1 cellular context compared by ENCODE assay signal in the genomic region with DNA sequence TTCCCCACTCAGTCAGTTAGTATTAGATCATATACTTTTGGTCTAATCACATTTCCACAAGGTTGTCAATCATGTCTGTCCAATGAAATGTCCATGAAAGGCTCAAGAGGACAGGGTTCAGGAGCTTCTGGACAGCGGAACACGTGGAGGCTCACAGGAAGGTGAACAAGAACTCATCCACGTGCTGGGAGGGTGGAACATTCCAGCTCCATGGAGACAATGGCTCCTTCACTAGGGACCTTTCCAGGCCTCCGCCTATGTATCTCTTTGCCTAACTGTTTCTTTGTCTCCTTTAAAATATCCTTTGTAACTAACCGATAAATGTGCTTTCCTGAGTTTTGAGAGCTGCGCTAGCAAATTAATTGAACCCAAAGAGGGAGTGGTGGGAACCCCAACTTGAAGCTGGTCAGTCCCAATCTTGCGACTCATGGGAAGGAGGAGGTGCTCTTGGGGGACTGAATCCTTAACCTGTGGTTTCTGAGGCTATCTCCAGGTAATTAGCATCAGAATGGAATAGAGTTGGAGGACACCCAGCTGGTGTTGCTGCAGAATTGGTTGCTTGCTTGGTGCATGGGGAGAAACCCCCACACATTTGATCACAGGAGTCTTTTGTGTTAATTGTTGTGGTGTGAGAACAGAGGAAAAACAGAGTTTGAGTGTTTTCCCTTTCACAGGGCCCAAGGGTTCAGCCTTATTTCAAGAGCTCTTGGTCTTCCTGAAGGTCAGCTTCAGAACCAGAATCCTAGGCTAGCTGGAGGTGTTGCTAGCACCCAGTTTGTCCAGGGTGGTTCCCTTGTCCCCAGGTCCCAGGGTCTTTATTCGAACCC.
A peak's percentile ranks its signal among the peaks of the same experiment; 100 is the strongest.
TF ChIP-seq lines count a peak whose summit lies in the region.

No MANE protein-coding gene starts in this region.

TF ChIP-seq in HepG2, 621 proteins besides CTCF, POLR2A, EP300 and RAD21 (continued from another document and continues in another):
- TF ChIP-seq ZNF512B (CRISPR knock-in tag; IDR thresholded peaks at IDR 0.05; ENCODE audit: borderline replicate concordance) (no peak), ZBTB7B (CRISPR knock-in tag; IDR thresholded peaks at IDR 0.05) (no peak), FOXA1 (IDR thresholded peaks at IDR 0.05) (no peak), FOXA1 (CRISPR knock-in tag; IDR thresholded peaks at IDR 0.05) (no peak), SYNCRIP (IDR thresholded peaks at IDR 0.05; ENCODE audit: insufficient read depth, low read depth, low read length) (no peak), ZNF337 (CRISPR knock-in tag; IDR thresholded peaks at IDR 0.05; ENCODE audit: borderline replicate concordance, low read depth) (no peak), SSRP1 (CRISPR knock-in tag; IDR thresholded peaks at IDR 0.05) (no peak), GTF2F1 (IDR thresholded peaks at IDR 0.05; ENCODE audit: low read length) (no peak), MYNN (CRISPR knock-in tag; IDR thresholded peaks at IDR 0.05; ENCODE audit: low read depth) (no peak), TRIM24 (CRISPR knock-in tag; IDR thresholded peaks at IDR 0.05) (no peak), ZNF274 (CRISPR knock-in tag; IDR thresholded peaks at IDR 0.05) (no peak), KDM5A (IDR thresholded peaks at IDR 0.05; ENCODE audit: borderline replicate concordance, low read length) (no peak), SNRNP70 (IDR thresholded peaks at IDR 0.05; ENCODE audit: low read depth, low read length) (no peak), ZNF256 (CRISPR knock-in tag; conservative IDR thresholded peaks at IDR 0.05) (no peak), ZNF549 (CRISPR knock-in tag; IDR thresholded peaks at IDR 0.05) (no peak), HIC2 (CRISPR knock-in tag; IDR thresholded peaks at IDR 0.05; ENCODE audit: low read depth) (no peak), ETV6 (CRISPR knock-in tag; conservative IDR thresholded peaks at IDR 0.05) (no peak), MATR3 (CRISPR knock-in tag; IDR thresholded peaks at IDR 0.05) (no peak), ZNF589 (CRISPR knock-in tag; conservative IDR thresholded peaks at IDR 0.05) (no peak), RARG (CRISPR knock-in tag; IDR thresholded peaks at IDR 0.05; ENCODE audit: low read depth) (no peak), ARID2 (CRISPR knock-in tag; IDR thresholded peaks at IDR 0.05; ENCODE audit: borderline replicate concordance) (no peak), MBD4 (IDR thresholded peaks at IDR 0.05; ENCODE audit: borderline replicate concordance, low read length) (no peak), MAFK (conservative IDR thresholded peaks at IDR 0.05 in 1 of 2, IDR thresholded peaks at IDR 0.05 in 1 of 2; ENCODE audit: low read length in 2 of 2) (no peak), ZSCAN25 (CRISPR knock-in tag; IDR thresholded peaks at IDR 0.05) (no peak), ZNF547 (CRISPR knock-in tag; IDR thresholded peaks at IDR 0.05) (0 out of 2 replicates have a peak, but pooled peaks have one; percentile 47), ZNF24 (IDR thresholded peaks at IDR 0.05) (no peak), ZNF761 (CRISPR knock-in tag; conservative IDR thresholded peaks at IDR 0.05) (no peak), ZBTB26 (CRISPR knock-in tag; IDR thresholded peaks at IDR 0.05; ENCODE audit: borderline replicate concordance) (peak; percentile 58; the same call in 1 of the 2 replicates), ZNF772 (CRISPR knock-in tag; IDR thresholded peaks at IDR 0.05) (no peak), KLF16 (CRISPR knock-in tag; IDR thresholded peaks at IDR 0.05) (0 out of 4 replicates have a peak, but pooled peaks of 1 of the 2 experiments have one; percentile 24), ZNF724P (CRISPR knock-in tag; IDR thresholded peaks at IDR 0.05; ENCODE audit: borderline replicate concordance) (no peak), ZNF446 (CRISPR knock-in tag; IDR thresholded peaks at IDR 0.05) (no peak), TOE1 (CRISPR knock-in tag; IDR thresholded peaks at IDR 0.05) (no peak), NR2F6 (IDR thresholded peaks at IDR 0.05) (no peak), NR2F6 (CRISPR knock-in tag; IDR thresholded peaks at IDR 0.05) (no peak), NR3C1 (CRISPR knock-in tag; IDR thresholded peaks at IDR 0.05) (no peak), ZFP37 (CRISPR knock-in tag; IDR thresholded peaks at IDR 0.05; ENCODE audit: borderline replicate concordance) (peak; percentile 62; the same call in 1 of the 2 replicates), ZMYM3 (CRISPR knock-in tag; IDR thresholded peaks at IDR 0.05) (no peak), ARNT2 (CRISPR knock-in tag; IDR thresholded peaks at IDR 0.05; ENCODE audit: low read depth) (no peak), ZNF614 (CRISPR knock-in tag; IDR thresholded peaks at IDR 0.05; ENCODE audit: borderline replicate concordance) (no peak), CBX1 (IDR thresholded peaks at IDR 0.05; ENCODE audit: low read depth) (no peak), ZNF501 (CRISPR knock-in tag; IDR thresholded peaks at IDR 0.05) (no peak), JARID2 (CRISPR knock-in tag; IDR thresholded peaks at IDR 0.05; ENCODE audit: insufficient replicate concordance) (no peak), ARNTL (CRISPR knock-in tag; IDR thresholded peaks at IDR 0.05) (no peak), HOXA3 (CRISPR knock-in tag; IDR thresholded peaks at IDR 0.05) (peak; percentile 35; the same call in 1 of the 2 replicates), MYC (CRISPR knock-in tag; IDR thresholded peaks at IDR 0.05; ENCODE audit: borderline replicate concordance) (peak; percentile 72; the same call in 1 of the 2 replicates), ZFP82 (CRISPR knock-in tag; IDR thresholded peaks at IDR 0.05; ENCODE audit: borderline replicate concordance) (no peak), BRCA1 (CRISPR knock-in tag; IDR thresholded peaks at IDR 0.05) (no peak), SP4 (CRISPR knock-in tag; IDR thresholded peaks at IDR 0.05) (no peak), RARA (CRISPR knock-in tag; IDR thresholded peaks at IDR 0.05) (peak; percentile 56), MIER2 (CRISPR knock-in tag; IDR thresholded peaks at IDR 0.05) (no peak), REL (CRISPR knock-in tag; conservative IDR thresholded peaks at IDR 0.05) (no peak), TCF7 (IDR thresholded peaks at IDR 0.05; ENCODE audit: low read depth) (no peak), NFYB (CRISPR knock-in tag; IDR thresholded peaks at IDR 0.05) (no peak), MEIS2 (CRISPR knock-in tag; IDR thresholded peaks at IDR 0.05) (0 out of 2 replicates have a peak, but pooled peaks have one; percentile 37), ATAD3A (CRISPR knock-in tag; IDR thresholded peaks at IDR 0.05) (no peak), TEAD3 (CRISPR knock-in tag; optimal IDR thresholded peaks at IDR 0.05; ENCODE audit: borderline replicate concordance) (peak; percentile 62), MXI1 (IDR thresholded peaks at IDR 0.05; ENCODE audit: borderline replicate concordance, low read depth, low read length) (peak; percentile 63; the same call in 1 of the 3 replicates), SIN3B (IDR thresholded peaks at IDR 0.05; ENCODE audit: low read length) (no peak), RBM22 (optimal IDR thresholded peaks at IDR 0.05; ENCODE audit: low read length) (no peak)
- TF ChIP-seq, protein P1, sequence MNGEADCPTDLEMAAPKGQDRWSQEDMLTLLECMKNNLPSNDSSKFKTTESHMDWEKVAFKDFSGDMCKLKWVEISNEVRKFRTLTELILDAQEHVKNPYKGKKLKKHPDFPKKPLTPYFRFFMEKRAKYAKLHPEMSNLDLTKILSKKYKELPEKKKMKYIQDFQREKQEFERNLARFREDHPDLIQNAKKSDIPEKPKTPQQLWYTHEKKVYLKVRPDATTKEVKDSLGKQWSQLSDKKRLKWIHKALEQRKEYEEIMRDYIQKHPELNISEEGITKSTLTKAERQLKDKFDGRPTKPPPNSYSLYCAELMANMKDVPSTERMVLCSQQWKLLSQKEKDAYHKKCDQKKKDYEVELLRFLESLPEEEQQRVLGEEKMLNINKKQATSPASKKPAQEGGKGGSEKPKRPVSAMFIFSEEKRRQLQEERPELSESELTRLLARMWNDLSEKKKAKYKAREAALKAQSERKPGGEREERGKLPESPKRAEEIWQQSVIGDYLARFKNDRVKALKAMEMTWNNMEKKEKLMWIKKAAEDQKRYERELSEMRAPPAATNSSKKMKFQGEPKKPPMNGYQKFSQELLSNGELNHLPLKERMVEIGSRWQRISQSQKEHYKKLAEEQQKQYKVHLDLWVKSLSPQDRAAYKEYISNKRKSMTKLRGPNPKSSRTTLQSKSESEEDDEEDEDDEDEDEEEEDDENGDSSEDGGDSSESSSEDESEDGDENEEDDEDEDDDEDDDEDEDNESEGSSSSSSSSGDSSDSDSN (CRISPR knock-in tag; IDR thresholded peaks at IDR 0.05): no peak
- TF ChIP-seq, protein P2, sequence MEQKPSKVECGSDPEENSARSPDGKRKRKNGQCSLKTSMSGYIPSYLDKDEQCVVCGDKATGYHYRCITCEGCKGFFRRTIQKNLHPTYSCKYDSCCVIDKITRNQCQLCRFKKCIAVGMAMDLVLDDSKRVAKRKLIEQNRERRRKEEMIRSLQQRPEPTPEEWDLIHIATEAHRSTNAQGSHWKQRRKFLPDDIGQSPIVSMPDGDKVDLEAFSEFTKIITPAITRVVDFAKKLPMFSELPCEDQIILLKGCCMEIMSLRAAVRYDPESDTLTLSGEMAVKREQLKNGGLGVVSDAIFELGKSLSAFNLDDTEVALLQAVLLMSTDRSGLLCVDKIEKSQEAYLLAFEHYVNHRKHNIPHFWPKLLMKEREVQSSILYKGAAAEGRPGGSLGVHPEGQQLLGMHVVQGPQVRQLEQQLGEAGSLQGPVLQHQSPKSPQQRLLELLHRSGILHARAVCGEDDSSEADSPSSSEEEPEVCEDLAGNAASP (CRISPR knock-in tag; IDR thresholded peaks at IDR 0.05; ENCODE audit: borderline replicate concordance): no peak
- TF ChIP-seq, protein P3, sequence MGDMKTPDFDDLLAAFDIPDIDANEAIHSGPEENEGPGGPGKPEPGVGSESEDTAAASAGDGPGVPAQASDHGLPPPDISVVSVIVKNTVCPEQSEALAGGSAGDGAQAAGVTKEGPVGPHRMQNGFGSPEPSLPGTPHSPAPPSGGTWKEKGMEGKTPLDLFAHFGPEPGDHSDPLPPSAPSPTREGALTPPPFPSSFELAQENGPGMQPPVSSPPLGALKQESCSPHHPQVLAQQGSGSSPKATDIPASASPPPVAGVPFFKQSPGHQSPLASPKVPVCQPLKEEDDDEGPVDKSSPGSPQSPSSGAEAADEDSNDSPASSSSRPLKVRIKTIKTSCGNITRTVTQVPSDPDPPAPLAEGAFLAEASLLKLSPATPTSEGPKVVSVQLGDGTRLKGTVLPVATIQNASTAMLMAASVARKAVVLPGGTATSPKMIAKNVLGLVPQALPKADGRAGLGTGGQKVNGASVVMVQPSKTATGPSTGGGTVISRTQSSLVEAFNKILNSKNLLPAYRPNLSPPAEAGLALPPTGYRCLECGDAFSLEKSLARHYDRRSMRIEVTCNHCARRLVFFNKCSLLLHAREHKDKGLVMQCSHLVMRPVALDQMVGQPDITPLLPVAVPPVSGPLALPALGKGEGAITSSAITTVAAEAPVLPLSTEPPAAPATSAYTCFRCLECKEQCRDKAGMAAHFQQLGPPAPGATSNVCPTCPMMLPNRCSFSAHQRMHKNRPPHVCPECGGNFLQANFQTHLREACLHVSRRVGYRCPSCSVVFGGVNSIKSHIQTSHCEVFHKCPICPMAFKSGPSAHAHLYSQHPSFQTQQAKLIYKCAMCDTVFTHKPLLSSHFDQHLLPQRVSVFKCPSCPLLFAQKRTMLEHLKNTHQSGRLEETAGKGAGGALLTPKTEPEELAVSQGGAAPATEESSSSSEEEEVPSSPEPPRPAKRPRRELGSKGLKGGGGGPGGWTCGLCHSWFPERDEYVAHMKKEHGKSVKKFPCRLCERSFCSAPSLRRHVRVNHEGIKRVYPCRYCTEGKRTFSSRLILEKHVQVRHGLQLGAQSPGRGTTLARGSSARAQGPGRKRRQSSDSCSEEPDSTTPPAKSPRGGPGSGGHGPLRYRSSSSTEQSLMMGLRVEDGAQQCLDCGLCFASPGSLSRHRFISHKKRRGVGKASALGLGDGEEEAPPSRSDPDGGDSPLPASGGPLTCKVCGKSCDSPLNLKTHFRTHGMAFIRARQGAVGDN (CRISPR knock-in tag; IDR thresholded peaks at IDR 0.05): no peak; the same call in 1 of the 2 replicates
